8 cellular contexts compared by ENCODE assay signal in the genomic region with DNA sequence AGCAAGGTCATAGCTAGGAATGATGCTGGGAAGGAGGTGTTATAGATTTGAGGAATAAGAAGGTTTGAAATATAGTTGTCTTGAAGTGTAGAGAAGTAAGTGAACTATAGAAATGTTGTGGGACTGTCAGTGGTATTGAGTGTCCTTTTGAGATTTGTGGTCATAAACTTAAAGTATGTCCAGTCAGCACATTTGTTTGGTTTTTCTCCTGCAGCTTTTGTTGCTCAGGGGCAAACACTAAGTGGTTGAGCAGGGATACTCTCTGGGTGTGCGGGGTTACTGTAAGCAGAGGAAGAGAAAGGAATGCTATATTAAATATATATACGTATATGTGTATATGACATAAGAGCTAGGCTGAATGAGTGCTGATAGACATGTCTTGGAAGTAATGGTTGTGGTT.
"Had no signal": no experiment of that assay in that cellular context is flagged by ENCODE, and none has a peak within 500 bp of the region (broad histone marks: within the 10 kb centered on the region; RNA-seq: fewer than 3 reads in every experiment).

No MANE protein-coding gene starts in this region.

- H3K4me2 ChIP-seq: GM23338 had no signal

- ATAC-seq: GM23338, HCT116 had no signal

- H3K4me1 ChIP-seq: HAP-1 had no signal

- H3K9me3 ChIP-seq: HAP-1 had no signal

- DNase-seq: H7, HFFc6, KG1 had no signal

- H3K4me3 ChIP-seq: GM23338, HAP-1 had no signal

- H3K36me3 ChIP-seq: HAP-1 had no signal

- FAIRE-seq: H1 had no signal

- H3K27ac ChIP-seq: HL-60 had no signal

- H2AFZ ChIP-seq: GM23338 had no signal
